ENCODE assay signal across 14 cellular contexts in genomic region chr18:43484710-43485109, GRCh38.
"Had no signal": no experiment of that assay in that cellular context is flagged by ENCODE, and none has a peak within 500 bp of the region (broad histone marks: within the 10 kb centered on the region; RNA-seq: fewer than 3 reads in every experiment).

No MANE protein-coding gene starts in this region.

- H3K27ac Mint-ChIP-seq: activated CD4-positive, alpha-beta memory T cell treated with anti-CD3 and anti-CD28 coated beads for 36 hours; activated naive CD8-positive, alpha-beta T cell treated with anti-CD3 and anti-CD28 coated beads, Interleukin-2, amount 10 ng/mL, durations not matched to agents 7 days and 5 days; activated T-cell treated with anti-CD3 and anti-CD28 coated beads, Interleukin-2, amount 50 U/mL, for 72 hours; nephron progenitor cell; stimulated activated naive CD8-positive, alpha-beta T cell treated with anti-CD3 and anti-CD28 coated beads, Interleukin-15, amount 100 ng/mL, for 72 hours had no signal

- H3K4me1 ChIP-seq: testis had no signal

- H3K4me3 ChIP-seq: testis had no signal

- H3K4me3 Mint-ChIP-seq: activated CD4-positive, alpha-beta memory T cell treated with anti-CD3 and anti-CD28 coated beads for 36 hours; activated naive CD8-positive, alpha-beta T cell treated with anti-CD3 and anti-CD28 coated beads, Interleukin-2, amount 10 ng/mL, durations not matched to agents 7 days and 5 days; activated T-cell treated with anti-CD3 and anti-CD28 coated beads, Interleukin-2, amount 50 U/mL, for 72 hours; nephron progenitor cell; stimulated activated naive CD8-positive, alpha-beta T cell treated with anti-CD3 and anti-CD28 coated beads, Interleukin-15, amount 100 ng/mL, for 72 hours had no signal

- H3K27me3 Mint-ChIP-seq: activated CD4-positive, alpha-beta memory T cell treated with anti-CD3 and anti-CD28 coated beads for 36 hours; activated naive CD8-positive, alpha-beta T cell treated with anti-CD3 and anti-CD28 coated beads, Interleukin-2, amount 10 ng/mL, durations not matched to agents 7 days and 5 days; stimulated activated naive CD8-positive, alpha-beta T cell treated with anti-CD3 and anti-CD28 coated beads, Interleukin-15, amount 100 ng/mL, for 72 hours had no signal

- H3K27ac ChIP-seq: testis had no signal

- H3K9me3 ChIP-seq: testis had no signal

- ATAC-seq: activated T-cell treated with anti-CD3 and anti-CD28 coated beads, Interleukin-2, amount 50 U/mL, for 72 hours; esophagus mucosa; left colon; stimulated activated naive CD8-positive, alpha-beta T cell treated with anti-CD3 and anti-CD28 coated beads, Interleukin-15, amount 100 ng/mL, for 72 hours had no signal

- H3K4me1 Mint-ChIP-seq: activated naive CD8-positive, alpha-beta T cell treated with anti-CD3 and anti-CD28 coated beads, Interleukin-2, amount 10 ng/mL, durations not matched to agents 7 days and 5 days; nephron progenitor cell; stimulated activated naive CD8-positive, alpha-beta T cell treated with anti-CD3 and anti-CD28 coated beads, Interleukin-15, amount 100 ng/mL, for 72 hours had no signal

- DNase-seq: activated CD4-positive, alpha-beta memory T cell treated with anti-CD3 and anti-CD28 coated beads for 36 hours; activated CD4-positive, CD25-positive, alpha-beta regulatory T cell treated with anti-CD3 and anti-CD28 coated beads, Interleukin-2, amount 50 U/mL, for 72 hours; activated gamma-delta T cell treated with Interleukin-2 at 50 U/mL for 16 hours; activated naive CD8-positive, alpha-beta T cell treated with anti-CD3 and anti-CD28 coated beads, Interleukin-2, amount 10 ng/mL, durations not matched to agents 7 days and 5 days; activated T-cell treated with anti-CD3 and anti-CD28 coated beads, Interleukin-2, amount 50 U/mL, for 72 hours; anterior cingulate cortex; left colon; mesenchymal stem cell; nephron progenitor cell; stimulated activated CD4-positive, alpha-beta T cell treated with anti-CD3 and anti-CD28 coated beads, Interleukin-15, amount 100 ng/mL, for 24 hours; stimulated activated CD4-positive, alpha-beta T cell treated with anti-CD3 and anti-CD28 coated beads, Interleukin-4, amount 100 ng/mL, for 4 hours; stimulated activated naive CD8-positive, alpha-beta T cell treated with anti-CD3 and anti-CD28 coated beads, Interleukin-15, amount 100 ng/mL, for 72 hours; testis had no signal

- H3K27me3 ChIP-seq: testis had no signal

- H3K36me3 Mint-ChIP-seq: activated CD4-positive, alpha-beta memory T cell treated with anti-CD3 and anti-CD28 coated beads for 36 hours; activated naive CD8-positive, alpha-beta T cell treated with anti-CD3 and anti-CD28 coated beads, Interleukin-2, amount 10 ng/mL, durations not matched to agents 7 days and 5 days had no signal
